Comparison of ENCODE assay signal across 8 cellular contexts in genomic region chr3:50600841-50601591, GRCh38. TPM values are rescaled to one million over a fixed set of nuclear protein-coding genes. Genes with fewer than 3 reads are reported as not detected.
DNase-seq lines count a peak whose midpoint lies in the region; ATAC-seq lines count a peak whose summit lies in the region.

No MANE protein-coding gene starts in this region.

- DNase-seq in Daoy (ENCODE audit: low read depth) (peak; percentile 87), NCI-H69 (lab: John Stamatoyannopoulos, UW) (peak; percentile 77)
- DNase-seq in activated CD8-positive, alpha-beta memory T cell treated with anti-CD3 and anti-CD28 coated beads, Interleukin-2, amount 50 U/mL, for 24 hours (ENCODE audit: extremely low read depth), result peak; percentile 83
- DNase-seq in stimulated activated CD8-positive, alpha-beta memory T cell treated with anti-CD3 and anti-CD28 coated beads, Interleukin-7, amount 100 ng/mL, for 4 hours (ENCODE audit: low read depth in 2 of 2), result peak; percentile 93 to 94

- no peaks in the 10 kb centered on the region for H3K9me3 ChIP-seq in endocrine pancreas (ENCODE audit: control insufficient read depth, low read length)
- H3K9me3 ChIP-seq in muscle layer of duodenum (ENCODE audit: control insufficient read depth in 1 of 2, low read length in 2 of 2), result no peaks in the 10 kb centered on the region

- H3K4me1 ChIP-seq in endocrine pancreas (ENCODE audit: control insufficient read depth, insufficient read depth, low read length) (no peaks in the 10 kb centered on the region), muscle layer of duodenum (ENCODE audit: control insufficient read depth in 1 of 2, insufficient read depth in 2 of 2, low read length in 2 of 2) (peaks cover 27 to 36% of the 10 kb centered on the region in 2 donors)

- peak overlapping the region; percentile 97 for H3K27ac ChIP-seq in muscle layer of duodenum (ENCODE audit: low read length)

- H3K27me3 ChIP-seq in endocrine pancreas (ENCODE audit: control insufficient read depth, insufficient read depth, low read length) (no peaks in the 10 kb centered on the region), muscle layer of duodenum (ENCODE audit: low read depth, low read length) (no peaks in the 10 kb centered on the region)

- H3K4me3 ChIP-seq in endocrine pancreas (ENCODE audit: control insufficient read depth, insufficient read depth, low read length) (no peak overlapping the region), muscle layer of duodenum (ENCODE audit: low read depth in 1 of 2, low read length in 2 of 2) (peak overlapping the region in 1 of 2 donors; percentile 57)

- ATAC-seq in HG03135 (IDR thresholded peaks at IDR 0.05; ENCODE audit: unreplicated experiment) (peak; percentile 72), GM21526 (IDR thresholded peaks at IDR 0.05; ENCODE audit: low FRiP score, unreplicated experiment) (no peak)

- peak overlapping the region; percentile 19 for H3K9ac ChIP-seq in endocrine pancreas (ENCODE audit: control insufficient read depth, insufficient read depth, low read length)

- H3K36me3 ChIP-seq in endocrine pancreas (ENCODE audit: control insufficient read depth, insufficient read depth, low read length) (no peaks in the 10 kb centered on the region), muscle layer of duodenum (ENCODE audit: control insufficient read depth in 1 of 2, insufficient read depth in 2 of 2, low read length in 2 of 2) (peaks cover 9 to 10% of the 10 kb centered on the region in 2 donors)

RNA-seq across cellular contexts. Expression of gene CISH, which starts 10.6 kb away (rescaled TPM):
- 0.46 TPM in 1 of 2 replicates, not detected in the other for total RNA-seq in Daoy (2014; rRNA removed; shearing (Covaris generic))

RNA-seq across cellular contexts. Expression of gene MAPKAPK3, which starts 15.9 kb away (rescaled TPM):
- 21.7 and 23.4 TPM in 2 replicates for total RNA-seq in Daoy (2014; rRNA removed; shearing (Covaris generic))

RNA-seq across cellular contexts. Expression of gene HEMK1, which starts 31.7 kb away (rescaled TPM):
- 9.1 and 9.7 TPM in 2 replicates for total RNA-seq in Daoy (2014; rRNA removed; shearing (Covaris generic))

RNA-seq across cellular contexts. Expression of gene C3orf18, which starts 33.5 kb away (rescaled TPM):
- total RNA-seq in Daoy (2014; rRNA removed; shearing (Covaris generic)), result 2.4 and 2.6 TPM in 2 replicates
